In genomic region chr3:72329354-72329753, GRCh38 we compare ENCODE assay signal across 11 cellular contexts.
DNase-seq lines count a peak whose midpoint lies in the region; ATAC-seq lines count a peak whose summit lies in the region.
"Had no signal": no experiment of that assay in that cellular context is flagged by ENCODE, and none has a peak within 500 bp of the region (broad histone marks: within the 10 kb centered on the region; RNA-seq: fewer than 3 reads in every experiment).

No MANE protein-coding gene starts in this region.

- no peak overlapping the region for H3K4me3 Mint-ChIP-seq in T-helper 17 cell
- H3K4me3 Mint-ChIP-seq: IgD-negative memory B cell, T-cell had no signal

- H3K27ac Mint-ChIP-seq in T-helper 17 cell, result no peak overlapping the region
- H3K27ac Mint-ChIP-seq: IgD-negative memory B cell, T-cell had no signal

- H3K36me3 Mint-ChIP-seq in T-helper 17 cell (ENCODE audit: low read depth), result no peaks in the 10 kb centered on the region
- H3K36me3 Mint-ChIP-seq: IgD-negative memory B cell, T-cell had no signal

- H3K4me1 Mint-ChIP-seq in T-helper 17 cell, result no peaks in the 10 kb centered on the region
- H3K4me1 Mint-ChIP-seq: IgD-negative memory B cell, T-cell had no signal

- no peaks in the 10 kb centered on the region for H3K9me3 ChIP-seq in T-helper 17 cell (ENCODE audit: control insufficient read depth, low read length, poor library complexity, severe bottlenecking)
- H3K9me3 ChIP-seq: neutrophil had no signal

- peaks cover 6% of the 10 kb centered on the region for H3K27me3 Mint-ChIP-seq in T-helper 17 cell

- peak; percentile 71 for DNase-seq in NCI-H1105 (lab: John Stamatoyannopoulos, UW)
- peak; percentile 46 for DNase-seq in UCSD-AML1 (lab: John Stamatoyannopoulos, UW; ENCODE audit: unreplicated experiment)
- peak; percentile 47 to 48 for DNase-seq in hippocampal formation (lab: John Stamatoyannopoulos, UW)
- peak; percentile 80 for DNase-seq in superior temporal gyrus (ENCODE audit: extremely low spot score)
- no peak for DNase-seq in HUDEP-2 (lab: John Stamatoyannopoulos, UW; ENCODE audit: unreplicated experiment in 76 of 76)
- no peak for DNase-seq in T-helper 17 cell
- DNase-seq: DMS79, T-cell had no signal

- no peak for ATAC-seq in HG02642 (IDR thresholded peaks at IDR 0.05; ENCODE audit: poor library complexity, unreplicated experiment)
- ATAC-seq in T-helper 17 cell, result no peak
- ATAC-seq: T-cell had no signal

Comparison
In these comparisons a context has a peak if more than half of its experiments do, and no peak if none do; other contexts are left out.
1. DNase-seq: peak in NCI-H1105 (single experiment), UCSD-AML1 (single experiment), hippocampal formation (2 of 2) and superior temporal gyrus (single experiment); none in HUDEP-2 (0 of 76) and T-helper 17 cell (0 of 3).